1 cellular context compared by ENCODE assay signal in the genomic region with DNA sequence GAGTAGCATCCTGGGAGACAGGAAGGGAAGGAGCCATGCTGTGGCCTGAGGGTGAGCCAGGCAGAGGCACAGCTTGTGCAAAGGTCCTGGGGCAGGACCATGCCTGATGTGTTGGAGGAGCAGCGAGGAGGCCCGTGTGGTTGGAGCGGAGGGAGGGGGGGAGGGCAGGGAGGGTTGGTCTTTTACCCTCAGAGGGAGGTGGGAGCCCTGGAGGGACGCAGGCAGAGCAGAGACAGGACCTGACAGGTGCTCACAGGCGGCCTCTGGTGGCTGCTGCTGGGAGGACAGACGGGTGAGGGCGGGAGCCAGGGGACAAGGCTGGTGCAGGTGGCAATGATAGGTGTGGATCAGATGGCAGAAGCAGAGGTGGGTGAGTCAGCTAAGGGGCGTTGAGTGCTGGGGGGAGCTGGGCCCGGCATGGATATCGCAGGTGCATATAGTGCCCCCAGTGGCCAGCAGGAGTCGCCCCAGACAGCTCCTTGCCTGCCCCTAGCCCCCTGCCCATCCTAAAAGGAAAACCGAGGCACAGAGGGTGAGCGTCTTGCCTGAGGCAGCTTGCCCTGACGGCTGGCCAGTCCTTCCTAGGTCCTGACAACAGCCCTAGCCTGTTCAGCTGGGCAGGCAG.
TF ChIP-seq lines count a peak whose summit lies in the region.

No MANE protein-coding gene starts in this region.

TF ChIP-seq in IMR-90, 13 proteins besides CTCF, POLR2A, EP300 and RAD21:
- TF ChIP-seq CEBPB (IDR thresholded peaks at IDR 0.05; ENCODE audit: low read depth, low read length) (no peak), CHD1 (IDR thresholded peaks at IDR 0.05; ENCODE audit: low read depth, low read length) (no peak), SMC3 (IDR thresholded peaks at IDR 0.05; ENCODE audit: low read depth, low read length) (peak; percentile 48; the same call in 1 of the 2 replicates)
TF ChIP-seq in IMR-90: peak in this region for 1.
